In the genomic region with DNA sequence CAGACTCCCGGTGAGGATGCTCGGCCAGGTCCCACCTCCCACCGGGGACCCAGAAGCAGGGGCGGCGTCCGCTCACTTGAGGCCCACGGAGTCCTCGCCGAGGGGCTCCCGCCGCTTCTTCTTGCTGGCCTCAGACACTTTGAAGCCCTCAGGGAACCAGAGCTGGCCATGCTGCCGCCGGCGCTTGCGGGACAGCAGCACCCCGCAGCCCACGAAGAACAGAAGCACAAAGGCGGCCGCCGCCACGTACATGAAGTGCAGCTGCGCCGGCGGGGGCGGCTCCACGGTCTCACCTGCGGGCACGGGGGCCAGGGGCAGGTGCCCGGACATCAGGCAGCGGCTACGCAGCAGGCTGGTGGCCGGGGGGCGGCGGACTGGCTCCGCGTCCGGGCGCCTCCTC, we compare ENCODE assay signal across 2 cellular contexts.
TF ChIP-seq lines count a peak whose summit lies in the region.

No MANE protein-coding gene starts in this region.

TF ChIP-seq in K562, 482 proteins besides CTCF, POLR2A, EP300 and RAD21:
- TF ChIP-seq, protein P1, sequence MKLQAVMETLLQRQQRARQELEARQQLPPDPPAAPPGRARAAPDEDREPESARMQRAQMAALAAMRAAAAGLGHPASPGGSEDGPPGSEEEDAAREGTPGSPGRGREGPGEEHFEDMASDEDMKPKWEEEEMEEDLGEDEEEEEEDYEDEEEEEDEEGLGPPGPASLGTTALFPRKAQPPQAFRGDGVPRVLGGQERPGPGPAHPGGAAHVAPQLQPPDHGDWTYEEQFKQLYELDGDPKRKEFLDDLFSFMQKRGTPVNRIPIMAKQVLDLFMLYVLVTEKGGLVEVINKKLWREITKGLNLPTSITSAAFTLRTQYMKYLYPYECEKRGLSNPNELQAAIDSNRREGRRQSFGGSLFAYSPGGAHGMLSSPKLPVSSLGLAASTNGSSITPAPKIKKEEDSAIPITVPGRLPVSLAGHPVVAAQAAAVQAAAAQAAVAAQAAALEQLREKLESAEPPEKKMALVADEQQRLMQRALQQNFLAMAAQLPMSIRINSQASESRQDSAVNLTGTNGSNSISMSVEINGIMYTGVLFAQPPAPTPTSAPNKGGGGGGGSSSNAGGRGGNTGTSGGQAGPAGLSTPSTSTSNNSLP (IDR thresholded peaks at IDR 0.05; ENCODE audit: borderline replicate concordance, low read depth, low read length), result no peak
- TF ChIP-seq, protein P2, sequence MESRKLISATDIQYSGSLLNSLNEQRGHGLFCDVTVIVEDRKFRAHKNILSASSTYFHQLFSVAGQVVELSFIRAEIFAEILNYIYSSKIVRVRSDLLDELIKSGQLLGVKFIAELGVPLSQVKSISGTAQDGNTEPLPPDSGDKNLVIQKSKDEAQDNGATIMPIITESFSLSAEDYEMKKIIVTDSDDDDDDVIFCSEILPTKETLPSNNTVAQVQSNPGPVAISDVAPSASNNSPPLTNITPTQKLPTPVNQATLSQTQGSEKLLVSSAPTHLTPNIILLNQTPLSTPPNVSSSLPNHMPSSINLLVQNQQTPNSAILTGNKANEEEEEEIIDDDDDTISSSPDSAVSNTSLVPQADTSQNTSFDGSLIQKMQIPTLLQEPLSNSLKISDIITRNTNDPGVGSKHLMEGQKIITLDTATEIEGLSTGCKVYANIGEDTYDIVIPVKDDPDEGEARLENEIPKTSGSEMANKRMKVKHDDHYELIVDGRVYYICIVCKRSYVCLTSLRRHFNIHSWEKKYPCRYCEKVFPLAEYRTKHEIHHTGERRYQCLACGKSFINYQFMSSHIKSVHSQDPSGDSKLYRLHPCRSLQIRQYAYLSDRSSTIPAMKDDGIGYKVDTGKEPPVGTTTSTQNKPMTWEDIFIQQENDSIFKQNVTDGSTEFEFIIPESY (CRISPR knock-in tag; IDR thresholded peaks at IDR 0.05), result peak; percentile 34; the same call in 1 of the 2 replicates

TF ChIP-seq in SK-N-SH, 30 proteins besides CTCF, POLR2A, EP300 and RAD21:
- no peak for TF ChIP-seq TCF12 (IDR thresholded peaks at IDR 0.05)
- TF ChIP-seq, protein P3, sequence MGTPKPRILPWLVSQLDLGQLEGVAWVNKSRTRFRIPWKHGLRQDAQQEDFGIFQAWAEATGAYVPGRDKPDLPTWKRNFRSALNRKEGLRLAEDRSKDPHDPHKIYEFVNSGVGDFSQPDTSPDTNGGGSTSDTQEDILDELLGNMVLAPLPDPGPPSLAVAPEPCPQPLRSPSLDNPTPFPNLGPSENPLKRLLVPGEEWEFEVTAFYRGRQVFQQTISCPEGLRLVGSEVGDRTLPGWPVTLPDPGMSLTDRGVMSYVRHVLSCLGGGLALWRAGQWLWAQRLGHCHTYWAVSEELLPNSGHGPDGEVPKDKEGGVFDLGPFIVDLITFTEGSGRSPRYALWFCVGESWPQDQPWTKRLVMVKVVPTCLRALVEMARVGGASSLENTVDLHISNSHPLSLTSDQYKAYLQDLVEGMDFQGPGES (IDR thresholded peaks at IDR 0.05; ENCODE audit: low read depth, low read length), result no peak
- TF ChIP-seq, protein P4, sequence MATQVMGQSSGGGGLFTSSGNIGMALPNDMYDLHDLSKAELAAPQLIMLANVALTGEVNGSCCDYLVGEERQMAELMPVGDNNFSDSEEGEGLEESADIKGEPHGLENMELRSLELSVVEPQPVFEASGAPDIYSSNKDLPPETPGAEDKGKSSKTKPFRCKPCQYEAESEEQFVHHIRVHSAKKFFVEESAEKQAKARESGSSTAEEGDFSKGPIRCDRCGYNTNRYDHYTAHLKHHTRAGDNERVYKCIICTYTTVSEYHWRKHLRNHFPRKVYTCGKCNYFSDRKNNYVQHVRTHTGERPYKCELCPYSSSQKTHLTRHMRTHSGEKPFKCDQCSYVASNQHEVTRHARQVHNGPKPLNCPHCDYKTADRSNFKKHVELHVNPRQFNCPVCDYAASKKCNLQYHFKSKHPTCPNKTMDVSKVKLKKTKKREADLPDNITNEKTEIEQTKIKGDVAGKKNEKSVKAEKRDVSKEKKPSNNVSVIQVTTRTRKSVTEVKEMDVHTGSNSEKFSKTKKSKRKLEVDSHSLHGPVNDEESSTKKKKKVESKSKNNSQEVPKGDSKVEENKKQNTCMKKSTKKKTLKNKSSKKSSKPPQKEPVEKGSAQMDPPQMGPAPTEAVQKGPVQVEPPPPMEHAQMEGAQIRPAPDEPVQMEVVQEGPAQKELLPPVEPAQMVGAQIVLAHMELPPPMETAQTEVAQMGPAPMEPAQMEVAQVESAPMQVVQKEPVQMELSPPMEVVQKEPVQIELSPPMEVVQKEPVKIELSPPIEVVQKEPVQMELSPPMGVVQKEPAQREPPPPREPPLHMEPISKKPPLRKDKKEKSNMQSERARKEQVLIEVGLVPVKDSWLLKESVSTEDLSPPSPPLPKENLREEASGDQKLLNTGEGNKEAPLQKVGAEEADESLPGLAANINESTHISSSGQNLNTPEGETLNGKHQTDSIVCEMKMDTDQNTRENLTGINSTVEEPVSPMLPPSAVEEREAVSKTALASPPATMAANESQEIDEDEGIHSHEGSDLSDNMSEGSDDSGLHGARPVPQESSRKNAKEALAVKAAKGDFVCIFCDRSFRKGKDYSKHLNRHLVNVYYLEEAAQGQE (IDR thresholded peaks at IDR 0.05; ENCODE audit: low read depth, low read length), result no peak
- TF ChIP-seq FOXJ3 (CRISPR knock-in tag; IDR thresholded peaks at IDR 0.05), result no peak
- TF ChIP-seq, protein P5, sequence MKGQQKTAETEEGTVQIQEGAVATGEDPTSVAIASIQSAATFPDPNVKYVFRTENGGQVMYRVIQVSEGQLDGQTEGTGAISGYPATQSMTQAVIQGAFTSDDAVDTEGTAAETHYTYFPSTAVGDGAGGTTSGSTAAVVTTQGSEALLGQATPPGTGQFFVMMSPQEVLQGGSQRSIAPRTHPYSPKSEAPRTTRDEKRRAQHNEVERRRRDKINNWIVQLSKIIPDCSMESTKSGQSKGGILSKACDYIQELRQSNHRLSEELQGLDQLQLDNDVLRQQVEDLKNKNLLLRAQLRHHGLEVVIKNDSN (IDR thresholded peaks at IDR 0.05; ENCODE audit: borderline replicate concordance, low read depth), result no peak
- TF ChIP-seq SIN3A (IDR thresholded peaks at IDR 0.05; ENCODE audit: borderline replicate concordance, low read depth, low read length), result no peak
- TF ChIP-seq RCOR1 (IDR thresholded peaks at IDR 0.05; ENCODE audit: low read length), result no peak
- no peak for TF ChIP-seq JUND (IDR thresholded peaks at IDR 0.05)
